In the genomic region with DNA sequence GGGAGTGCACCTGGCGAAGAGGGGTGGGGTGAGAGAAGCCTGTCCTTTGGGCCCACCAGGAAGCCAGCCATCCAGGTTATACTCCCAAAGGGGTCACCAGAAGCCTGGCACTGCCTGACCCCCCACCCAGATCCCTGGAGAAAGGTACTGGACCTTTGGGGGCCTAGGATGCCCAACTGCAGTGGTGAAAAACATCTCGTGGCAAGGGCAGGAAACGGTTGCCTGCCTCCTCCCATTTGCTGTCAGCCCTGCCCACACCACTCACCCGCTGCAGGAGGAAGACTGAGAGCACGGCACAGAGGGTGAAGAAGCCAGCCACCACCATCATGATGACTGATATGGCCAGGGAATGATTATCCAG, we compare ENCODE assay signal across 11 cellular contexts. TPM values are rescaled to one million over a fixed set of nuclear protein-coding genes. Genes with fewer than 3 reads are reported as not detected.
DNase-seq lines count a peak whose midpoint lies in the region; ATAC-seq, FAIRE-seq and TF ChIP-seq lines count a peak whose summit lies in the region.
"Had no signal": no experiment of that assay in that cellular context is flagged by ENCODE, and none has a peak within 500 bp of the region (broad histone marks: within the 10 kb centered on the region; RNA-seq: fewer than 3 reads in every experiment).

No MANE protein-coding gene starts in this region.

- peaks cover 48% of the 10 kb centered on the region for H3K4me1 ChIP-seq in CD8-positive, alpha-beta memory T cell (ENCODE audit: insufficient read depth, low read length)

- peaks cover 16% of the 10 kb centered on the region for H3K36me3 ChIP-seq in CD8-positive, alpha-beta memory T cell (ENCODE audit: insufficient read depth, low read length)

- H3K4me3 ChIP-seq in CD8-positive, alpha-beta memory T cell (ENCODE audit: low read length), result peak overlapping the region; percentile 45
- H3K4me3 ChIP-seq: GM12878, right lobe of liver had no signal

- peak; percentile 23 to 70 (median 40) for DNase-seq in CD8-positive, alpha-beta memory T cell
- DNase-seq in activated CD4-positive, alpha-beta T cell treated with anti-CD3 and anti-CD28 coated beads for 36 hours, result peak; percentile 80
- DNase-seq in activated naive CD8-positive, alpha-beta T cell treated with anti-CD3 and anti-CD28 coated beads, Interleukin-2, amount 10 ng/mL, durations not matched to agents 7 days and 5 days, result peak; percentile 70
- peak; percentile 59 for DNase-seq in stimulated activated CD4-positive, alpha-beta T cell treated with anti-CD3 and anti-CD28 coated beads, Interleukin-1b, Interleukin-23, amount 100 ng/mL, for 48 hours
- DNase-seq in H54 (ENCODE audit: insufficient read length, low spot score) (no peak), NCI-H2107 (lab: John Stamatoyannopoulos, UW) (no peak), DMS53 treated with DMSO at 0.1 percent for 48 hours (lab: John Stamatoyannopoulos, UW; ENCODE audit: unreplicated experiment) (no peak)
- DNase-seq: NCI-H748 treated with DMSO at 0.1 percent for 48 hours, right lobe of liver had no signal

- H3K27me3 ChIP-seq in CD8-positive, alpha-beta memory T cell (ENCODE audit: insufficient read depth, low read length, poor library complexity, severe bottlenecking), result no peaks in the 10 kb centered on the region
- H3K27me3 ChIP-seq: right lobe of liver had no signal

- no peak for FAIRE-seq in H54 (lab: Jason Lieb, UNC)
- FAIRE-seq: GM12878 had no signal

- CTCF ChIA-PET in CD8-positive, alpha-beta memory T cell (lab: Charles Lee), result interaction anchor here (0.6 to 3.8 kb wide), 12 partner anchors 8 to 277 kb away, joined by 3 to 44 read pairs (median 4); a partner anchor contains a TSS
- CTCF ChIA-PET in activated CD4-positive, alpha-beta T cell treated with anti-CD3 and anti-CD28 coated beads for 36 hours (lab: Charles Lee), result interaction anchor here (0.7 to 1.4 kb wide), 11 partner anchors 13 to 356 kb away, joined by 3 to 5 read pairs (median 3); a partner anchor contains a TSS

- intact Hi-C loops in activated CD4-positive, alpha-beta T cell treated with anti-CD3 and anti-CD28 coated beads for 36 hours (cut with DNase I, micrococcal nuclease), result loop anchor here in 1 of 2 experiments (2.0 kb wide), 1 partner anchor 64 kb away; no protein-coding TSS in a partner anchor

- POLR2A ChIA-PET in CD8-positive, alpha-beta memory T cell (lab: Charles Lee), result interaction anchor here (0.6 to 1.2 kb wide), 7 partner anchors 17 to 112 kb away, joined by 3 to 6 read pairs (median 3); a partner anchor contains a TSS
- POLR2A ChIA-PET in activated CD4-positive, alpha-beta T cell treated with anti-CD3 and anti-CD28 coated beads for 36 hours (lab: Charles Lee), result interaction anchor here (0.7 kb wide), 1 partner anchor 305 kb away, joined by 3 read pairs; no protein-coding TSS in a partner anchor
- POLR2A ChIA-PET in activated naive CD8-positive, alpha-beta T cell treated with anti-CD3 and anti-CD28 coated beads, Interleukin-2, amount 10 ng/mL, durations not matched to agents 7 days and 5 days (lab: Charles Lee), result interaction anchor here (0.6 to 1.6 kb wide), 14 partner anchors 13 to 178 kb away, joined by 3 to 8 read pairs (median 4); a partner anchor contains a TSS

- H3K27me3 Mint-ChIP-seq in CD8-positive, alpha-beta memory T cell, result no peaks in the 10 kb centered on the region
- no peaks in the 10 kb centered on the region for H3K27me3 Mint-ChIP-seq in activated CD4-positive, alpha-beta T cell treated with anti-CD3 and anti-CD28 coated beads for 36 hours
- no peaks in the 10 kb centered on the region for H3K27me3 Mint-ChIP-seq in activated naive CD8-positive, alpha-beta T cell treated with anti-CD3 and anti-CD28 coated beads, Interleukin-2, amount 10 ng/mL, durations not matched to agents 7 days and 5 days

- peak overlapping the region; percentile 54 for H3K27ac ChIP-seq in CD8-positive, alpha-beta memory T cell (ENCODE audit: low read depth, low read length)
- H3K27ac ChIP-seq: right lobe of liver had no signal

- peak; percentile 69 for ATAC-seq in activated CD4-positive, alpha-beta T cell treated with anti-CD3 and anti-CD28 coated beads for 36 hours
- peak; percentile 66 for ATAC-seq in activated naive CD8-positive, alpha-beta T cell treated with anti-CD3 and anti-CD28 coated beads, Interleukin-2, amount 10 ng/mL, durations not matched to agents 7 days and 5 days (ENCODE audit: low read depth)
- ATAC-seq in HG03159 (IDR thresholded peaks at IDR 0.05; ENCODE audit: unreplicated experiment), result no peak
- ATAC-seq: GM12878, right lobe of liver had no signal

- H3K9me3 Mint-ChIP-seq in CD8-positive, alpha-beta memory T cell, result no peaks in the 10 kb centered on the region
- H3K9me3 Mint-ChIP-seq in activated CD4-positive, alpha-beta T cell treated with anti-CD3 and anti-CD28 coated beads for 36 hours (ENCODE audit: low read depth), result no peaks in the 10 kb centered on the region
- no peaks in the 10 kb centered on the region for H3K9me3 Mint-ChIP-seq in activated naive CD8-positive, alpha-beta T cell treated with anti-CD3 and anti-CD28 coated beads, Interleukin-2, amount 10 ng/mL, durations not matched to agents 7 days and 5 days

- no peak for TF ChIP-seq POLR2A in H54 (IDR thresholded peaks at IDR 0.05; ENCODE audit: low read depth, low read length)

- H3K4me1 Mint-ChIP-seq in CD8-positive, alpha-beta memory T cell, result peaks cover 44 to 59% (median 50%) of the 10 kb centered on the region in 3 donors
- H3K4me1 Mint-ChIP-seq in activated CD4-positive, alpha-beta T cell treated with anti-CD3 and anti-CD28 coated beads for 36 hours, result peaks cover 45% of the 10 kb centered on the region
- H3K4me1 Mint-ChIP-seq in activated naive CD8-positive, alpha-beta T cell treated with anti-CD3 and anti-CD28 coated beads, Interleukin-2, amount 10 ng/mL, durations not matched to agents 7 days and 5 days, result peaks cover 44% of the 10 kb centered on the region

- H3K4me3 Mint-ChIP-seq in CD8-positive, alpha-beta memory T cell, result peak overlapping the region; percentile 60 to 96 (median 75)
- H3K4me3 Mint-ChIP-seq in activated CD4-positive, alpha-beta T cell treated with anti-CD3 and anti-CD28 coated beads for 36 hours, result peak overlapping the region; percentile 90
- H3K4me3 Mint-ChIP-seq in activated naive CD8-positive, alpha-beta T cell treated with anti-CD3 and anti-CD28 coated beads, Interleukin-2, amount 10 ng/mL, durations not matched to agents 7 days and 5 days, result peak overlapping the region; percentile 84

- H3K9me3 ChIP-seq in CD8-positive, alpha-beta memory T cell (ENCODE audit: low read length), result no peaks in the 10 kb centered on the region
- H3K9me3 ChIP-seq: right lobe of liver had no signal

- H3K27ac Mint-ChIP-seq in CD8-positive, alpha-beta memory T cell, result peak overlapping the region; percentile 85 to 97 (median 93)
- peak overlapping the region; percentile 96 for H3K27ac Mint-ChIP-seq in activated CD4-positive, alpha-beta T cell treated with anti-CD3 and anti-CD28 coated beads for 36 hours
- peak overlapping the region; percentile 99 for H3K27ac Mint-ChIP-seq in activated naive CD8-positive, alpha-beta T cell treated with anti-CD3 and anti-CD28 coated beads, Interleukin-2, amount 10 ng/mL, durations not matched to agents 7 days and 5 days

- H3K36me3 Mint-ChIP-seq in CD8-positive, alpha-beta memory T cell, result peaks cover 0 to 51% (median 6%) of the 10 kb centered on the region in 3 donors
- peaks cover 21% of the 10 kb centered on the region for H3K36me3 Mint-ChIP-seq in activated CD4-positive, alpha-beta T cell treated with anti-CD3 and anti-CD28 coated beads for 36 hours (ENCODE audit: low read depth)
- H3K36me3 Mint-ChIP-seq in activated naive CD8-positive, alpha-beta T cell treated with anti-CD3 and anti-CD28 coated beads, Interleukin-2, amount 10 ng/mL, durations not matched to agents 7 days and 5 days, result peaks cover 25% of the 10 kb centered on the region

RNA-seq across cellular contexts. Expression of a gene that starts 2.2 kb away (rescaled TPM):
- 10 to 100 TPM; 53.9 to 60.1 TPM for total RNA-seq in CD8-positive, alpha-beta memory T cell
- polyA plus RNA-seq in CD8-positive, alpha-beta memory T cell, result 43.1 TPM
- 10 to 100 TPM; 40.3 to 45.2 TPM for total RNA-seq in activated CD4-positive, alpha-beta T cell treated with anti-CD3 and anti-CD28 coated beads for 36 hours
- 10 to 100 TPM; 59.9 to 60.4 TPM for total RNA-seq in activated naive CD8-positive, alpha-beta T cell treated with anti-CD3 and anti-CD28 coated beads, Interleukin-2, amount 10 ng/mL, durations not matched to agents 7 days and 5 days

RNA-seq across cellular contexts. Expression of a gene that starts 18.8 kb away (rescaled TPM):
- total RNA-seq in CD8-positive, alpha-beta memory T cell, result not detected
- not detected for polyA plus RNA-seq in CD8-positive, alpha-beta memory T cell
- total RNA-seq in activated CD4-positive, alpha-beta T cell treated with anti-CD3 and anti-CD28 coated beads for 36 hours, result under 1 TPM in 1 of 2 experiments, not detected in 1; 0.11 TPM
- under 1 TPM; 0.17 to 0.28 TPM for total RNA-seq in activated naive CD8-positive, alpha-beta T cell treated with anti-CD3 and anti-CD28 coated beads, Interleukin-2, amount 10 ng/mL, durations not matched to agents 7 days and 5 days
- total RNA-seq: GM12878, right lobe of liver had no signal

RNA-seq across cellular contexts. Expression of a gene that starts 28.0 kb away (rescaled TPM):
- 10 to 100 TPM; 82.8 to 84.2 TPM for total RNA-seq in CD8-positive, alpha-beta memory T cell
- 154 TPM for polyA plus RNA-seq in CD8-positive, alpha-beta memory T cell
- total RNA-seq in activated CD4-positive, alpha-beta T cell treated with anti-CD3 and anti-CD28 coated beads for 36 hours, result 10 to 100 TPM; 61.6 to 83.4 TPM
- total RNA-seq in activated naive CD8-positive, alpha-beta T cell treated with anti-CD3 and anti-CD28 coated beads, Interleukin-2, amount 10 ng/mL, durations not matched to agents 7 days and 5 days, result 100 to 1,000 TPM; 100 to 103 TPM

RNA-seq across cellular contexts. Expression of a gene that starts 32.6 kb away (rescaled TPM):
- under 1 TPM in 1 of 2 experiments, not detected in 1; 0.27 TPM for total RNA-seq in CD8-positive, alpha-beta memory T cell
- not detected for polyA plus RNA-seq in CD8-positive, alpha-beta memory T cell
- total RNA-seq in activated CD4-positive, alpha-beta T cell treated with anti-CD3 and anti-CD28 coated beads for 36 hours, result under 1 TPM in 1 of 2 experiments, not detected in 1; 0.25 TPM
- total RNA-seq in activated naive CD8-positive, alpha-beta T cell treated with anti-CD3 and anti-CD28 coated beads, Interleukin-2, amount 10 ng/mL, durations not matched to agents 7 days and 5 days, result under 1 TPM; 0.36 to 0.37 TPM
- total RNA-seq: GM12878, right lobe of liver had no signal
- polyA plus RNA-seq: GM12878 had no signal

RNA-seq across cellular contexts. Expression of a gene that starts 44.7 kb away (rescaled TPM):
- 10 to 100 TPM; 40.4 to 43.0 TPM for total RNA-seq in CD8-positive, alpha-beta memory T cell
- polyA plus RNA-seq in CD8-positive, alpha-beta memory T cell, result 61.1 TPM
- 10 to 100 TPM; 75.7 to 93.3 TPM for total RNA-seq in activated CD4-positive, alpha-beta T cell treated with anti-CD3 and anti-CD28 coated beads for 36 hours
- 10 to 100 TPM; 68.7 to 72.9 TPM for total RNA-seq in activated naive CD8-positive, alpha-beta T cell treated with anti-CD3 and anti-CD28 coated beads, Interleukin-2, amount 10 ng/mL, durations not matched to agents 7 days and 5 days

Comparison
In these comparisons a context has a peak if more than half of its experiments do, and no peak if none do; other contexts are left out.
1. DNase-seq: peak in CD8-positive, alpha-beta memory T cell (5 of 5), activated CD4-positive, alpha-beta T cell treated with anti-CD3 and anti-CD28 coated beads for 36 hours (single experiment), activated naive CD8-positive, alpha-beta T cell treated with anti-CD3 and anti-CD28 coated beads, Interleukin-2, amount 10 ng/mL, durations not matched to agents 7 days and 5 days (single experiment) and stimulated activated CD4-positive, alpha-beta T cell treated with anti-CD3 and anti-CD28 coated beads, Interleukin-1b, Interleukin-23, amount 100 ng/mL, for 48 hours (single experiment); none in H54 (single experiment), NCI-H2107 (single experiment) and DMS53 treated with DMSO at 0.1 percent for 48 hours (single experiment).
2. Peak in every context shown above with its lines, with median percentiles within 50 percentile points of each other: H3K27ac Mint-ChIP-seq and H3K4me3 Mint-ChIP-seq.